11 cellular contexts compared by ENCODE assay signal in genomic region chr2:237278593-237278992, GRCh38.
DNase-seq lines count a peak whose midpoint lies in the region; ATAC-seq and TF ChIP-seq lines count a peak whose summit lies in the region.
"Had no signal": no experiment of that assay in that cellular context is flagged by ENCODE, and none has a peak within 500 bp of the region (broad histone marks: within the 10 kb centered on the region; RNA-seq: fewer than 3 reads in every experiment).

No MANE protein-coding gene starts in this region.

- H3K9me3 Mint-ChIP-seq in osteocyte (ENCODE audit: unreplicated experiment): peaks cover 13% of the 10 kb centered on the region
- H3K9me3 Mint-ChIP-seq: stimulated activated effector memory CD8-positive, alpha-beta T cell treated with anti-CD3 and anti-CD28 coated beads, Interleukin-12 subunit alpha, Interleukin-12 subunit beta, amount 100 ng/mL, for 72 hours had no signal

- no peak overlapping the region for H2BK120ac ChIP-seq in mesendoderm (ENCODE audit: low read depth, low read length)

- no peak overlapping the region for H4K5ac ChIP-seq in mesendoderm (ENCODE audit: low read length)

- TF ChIP-seq POLR2A in uterus (IDR thresholded peaks at IDR 0.05): no peak

- peaks cover 54% of the 10 kb centered on the region for H3K4me1 Mint-ChIP-seq in osteocyte (ENCODE audit: unreplicated experiment)
- H3K4me1 Mint-ChIP-seq: stimulated activated effector memory CD8-positive, alpha-beta T cell treated with anti-CD3 and anti-CD28 coated beads, Interleukin-12 subunit alpha, Interleukin-12 subunit beta, amount 100 ng/mL, for 72 hours had no signal

- H3K4me1 ChIP-seq in uterus: peaks cover 0 to 3% of the 10 kb centered on the region in 2 donors
- H3K4me1 ChIP-seq in mesendoderm (ENCODE audit: control insufficient read depth, low read depth, low read length): no peaks in the 10 kb centered on the region

- H3K18ac ChIP-seq in mesendoderm (ENCODE audit: low read length): no peak overlapping the region

- no peak overlapping the region for H3K23ac ChIP-seq in mesendoderm (ENCODE audit: low read length)

- DNase-seq in RPMI7951 (ENCODE audit: low read depth): peak; percentile 81
- peak; percentile 91 for DNase-seq in fibroblast of the conjunctiva (ENCODE audit: low read depth)
- no peak for DNase-seq in osteocyte (ENCODE audit: extremely low spot score, unreplicated experiment)
- DNase-seq in uterus: peak; percentile 82 to 88
- no peak for DNase-seq in mesendoderm
- DNase-seq: DND-41, KBM-7 had no signal

- H3K36me3 Mint-ChIP-seq in osteocyte (ENCODE audit: unreplicated experiment): no peaks in the 10 kb centered on the region
- H3K36me3 Mint-ChIP-seq: stimulated activated effector memory CD8-positive, alpha-beta T cell treated with anti-CD3 and anti-CD28 coated beads, Interleukin-12 subunit alpha, Interleukin-12 subunit beta, amount 100 ng/mL, for 72 hours had no signal

- peak overlapping the region; percentile 70 to 90 for H3K27ac ChIP-seq in uterus
- no peak overlapping the region for H3K27ac ChIP-seq in mesendoderm (ENCODE audit: low read depth, low read length)
- H3K27ac ChIP-seq: cardiac muscle cell had no signal

- H3K36me3 ChIP-seq in uterus (no peaks in the 10 kb centered on the region), mesendoderm (ENCODE audit: control insufficient read depth, insufficient read depth, low read length) (no peaks in the 10 kb centered on the region)
- H3K36me3 ChIP-seq: cardiac muscle cell had no signal

- no peak overlapping the region for H3K4me3 Mint-ChIP-seq in osteocyte (ENCODE audit: unreplicated experiment)
- H3K4me3 Mint-ChIP-seq: stimulated activated effector memory CD8-positive, alpha-beta T cell treated with anti-CD3 and anti-CD28 coated beads, Interleukin-12 subunit alpha, Interleukin-12 subunit beta, amount 100 ng/mL, for 72 hours had no signal

- ATAC-seq in GM21526 (IDR thresholded peaks at IDR 0.05; ENCODE audit: low FRiP score, unreplicated experiment) (no peak), GM18517 (IDR thresholded peaks at IDR 0.05; ENCODE audit: unreplicated experiment) (no peak)
- ATAC-seq: stimulated activated effector memory CD8-positive, alpha-beta T cell treated with anti-CD3 and anti-CD28 coated beads, Interleukin-12 subunit alpha, Interleukin-12 subunit beta, amount 100 ng/mL, for 72 hours had no signal

- H3K9ac ChIP-seq in mesendoderm (ENCODE audit: low read length): no peak overlapping the region

- no peak overlapping the region for H3K4ac ChIP-seq in mesendoderm (ENCODE audit: low read depth, low read length)

- H3K4me2 ChIP-seq in mesendoderm (ENCODE audit: low read length): no peak overlapping the region

- no CpG with 5 or more reads among the region's 6 CpGs for whole genome bisulfite sequencing in mesendoderm (ENCODE audit: extremely low coverage, insufficient coverage, low lambda C conversion rate)

- peak overlapping the region; percentile 89 for H3K27ac Mint-ChIP-seq in osteocyte (ENCODE audit: unreplicated experiment)
- H3K27ac Mint-ChIP-seq: stimulated activated effector memory CD8-positive, alpha-beta T cell treated with anti-CD3 and anti-CD28 coated beads, Interleukin-12 subunit alpha, Interleukin-12 subunit beta, amount 100 ng/mL, for 72 hours had no signal

- H2AK5ac ChIP-seq in mesendoderm (ENCODE audit: low read length): no peak overlapping the region

- H2BK5ac ChIP-seq in mesendoderm (ENCODE audit: low read length): no peak overlapping the region

- H3K9me3 ChIP-seq in uterus: no peaks in the 10 kb centered on the region

- H3K27me3 Mint-ChIP-seq in osteocyte (ENCODE audit: unreplicated experiment): no peaks in the 10 kb centered on the region

- no peaks in the 10 kb centered on the region for H3K79me1 ChIP-seq in mesendoderm (ENCODE audit: low read length)

- H3K27me3 ChIP-seq in uterus: no peaks in the 10 kb centered on the region
- H3K27me3 ChIP-seq in mesendoderm (ENCODE audit: insufficient read depth, low read length, poor library complexity): no peaks in the 10 kb centered on the region
- H3K27me3 ChIP-seq: cardiac muscle cell had no signal

- TF ChIP-seq CTCF in osteocyte (IDR thresholded peaks at IDR 0.05) (no peak), uterus (IDR thresholded peaks at IDR 0.05) (no peak)

- H4K8ac ChIP-seq in mesendoderm (ENCODE audit: low read depth, low read length): no peak overlapping the region

- H3K56ac ChIP-seq in mesendoderm (ENCODE audit: low read length): no peak overlapping the region

- intact Hi-C loops in uterus (cut with DNase I; ENCODE audit: low total_unique reads): no loop called here

- H3K79me2 ChIP-seq in mesendoderm (ENCODE audit: control insufficient read depth, insufficient read depth, low read length): no peaks in the 10 kb centered on the region

- no peak overlapping the region for H2BK15ac ChIP-seq in mesendoderm (replicated peaks; ENCODE audit: low read depth)

- no peak overlapping the region for H3K4me3 ChIP-seq in uterus
- H3K4me3 ChIP-seq in mesendoderm (ENCODE audit: low read length): no peak overlapping the region
- H3K4me3 ChIP-seq: cardiac muscle cell had no signal

Comparison
In these comparisons a context has a peak if more than half of its experiments do, and no peak if none do; other contexts are left out.
1. DNase-seq: peak in RPMI7951 (single experiment), fibroblast of the conjunctiva (single experiment) and uterus (2 of 2); none in osteocyte (single experiment) and mesendoderm (single experiment).